In genomic region chr12:123142518-123142840, GRCh38 we compare ENCODE assay signal across 13 cellular contexts. TPM values are rescaled to one million over a fixed set of nuclear protein-coding genes. Genes with fewer than 3 reads are reported as not detected.
DNase-seq lines count a peak whose midpoint lies in the region; ATAC-seq and TF ChIP-seq lines count a peak whose summit lies in the region.
"Had no signal": no experiment of that assay in that cellular context is flagged by ENCODE, and none has a peak within 500 bp of the region (broad histone marks: within the 10 kb centered on the region; RNA-seq: fewer than 3 reads in every experiment).

No MANE protein-coding gene starts in this region.

- WGBS in heart left ventricle, 4 donors: 80 to 83% (median 82%) methylated on average over 5 of the region's 5 CpGs

- TF ChIP-seq CTCF in heart left ventricle (IDR thresholded peaks at IDR 0.05) (no peak), type B pancreatic cell (conservative IDR thresholded peaks at IDR 0.05) (no peak)

- H3K27me3 ChIP-seq in heart left ventricle: no peaks in the 10 kb centered on the region
- H3K27me3 ChIP-seq in muscle layer of duodenum (ENCODE audit: low read depth, low read length): no peaks in the 10 kb centered on the region

- peaks cover 7% of the 10 kb centered on the region for H3K27me3 Mint-ChIP-seq in type B pancreatic cell

- H3K4me3 Mint-ChIP-seq in type B pancreatic cell: no peak overlapping the region
- H3K4me3 Mint-ChIP-seq: activated T-cell treated with anti-CD3 and anti-CD28 coated beads, Interleukin-2, amount 50 U/mL, for 72 hours; endodermal cell; H9 had no signal

- ATAC-seq in heart left ventricle (no peak), Right ventricle myocardium superior (ENCODE audit: poor library complexity) (no peak), HG03135 (IDR thresholded peaks at IDR 0.05; ENCODE audit: unreplicated experiment) (no peak)
- ATAC-seq: activated T-cell treated with anti-CD3 and anti-CD28 coated beads, Interleukin-2, amount 50 U/mL, for 72 hours had no signal

- H3K36me3 ChIP-seq in heart left ventricle: peaks cover 0 to 1% (median 0%) of the 10 kb centered on the region in 9 donors
- H3K36me3 ChIP-seq in muscle layer of duodenum (ENCODE audit: control insufficient read depth in 1 of 2, insufficient read depth in 2 of 2, low read length in 2 of 2): no peaks in the 10 kb centered on the region

- no peaks in the 10 kb centered on the region for H3K9me3 ChIP-seq in heart left ventricle
- no peaks in the 10 kb centered on the region for H3K9me3 ChIP-seq in muscle layer of duodenum (ENCODE audit: control insufficient read depth in 1 of 2, low read length in 2 of 2)

- H3K27ac Mint-ChIP-seq in type B pancreatic cell: peak overlapping the region; percentile 6
- H3K27ac Mint-ChIP-seq: activated T-cell treated with anti-CD3 and anti-CD28 coated beads, Interleukin-2, amount 50 U/mL, for 72 hours; H9 had no signal

- H3K4me3 ChIP-seq in heart left ventricle: no peak overlapping the region
- H3K4me3 ChIP-seq in muscle layer of duodenum (ENCODE audit: low read depth in 1 of 2, low read length in 2 of 2): no peak overlapping the region

- H3K4me1 ChIP-seq in heart left ventricle: peaks cover 8 to 50% (median 42%) of the 10 kb centered on the region in 12 donors
- peaks cover 26 to 29% of the 10 kb centered on the region in 2 donors for H3K4me1 ChIP-seq in muscle layer of duodenum (ENCODE audit: control insufficient read depth in 1 of 2, insufficient read depth in 2 of 2, low read length in 2 of 2)

- TF ChIP-seq POLR2A in heart left ventricle (IDR thresholded peaks at IDR 0.05): no peak

- no peak for DNase-seq in heart left ventricle
- DNase-seq in Right ventricle myocardium superior: no peak
- no peak for DNase-seq in type B pancreatic cell (ENCODE audit: extremely low spot score, unreplicated experiment)
- no peak for DNase-seq in middle frontal gyrus (ENCODE audit: extremely low spot score, low spot score)
- DNase-seq in HuH-7 (ENCODE audit: low spot score): no peak
- DNase-seq: activated T-cell treated with anti-CD3 and anti-CD28 coated beads, Interleukin-2, amount 50 U/mL, for 72 hours; midbrain; NCI-H748 treated with DMSO at 0.1 percent for 48 hours had no signal

- H3K27ac ChIP-seq in heart left ventricle: peak overlapping the region in 10 of 12 donors; percentile 70 to 87 (median 80)
- peak overlapping the region; percentile 69 for H3K27ac ChIP-seq in cingulate gyrus (ENCODE audit: low read depth, low read length)
- H3K27ac ChIP-seq in muscle layer of duodenum (ENCODE audit: low read length): peak overlapping the region; percentile 78

- intact Hi-C loops in heart left ventricle (cut with DNase I) (loop anchor here in 7 of 10 donors (5.0 to 10.0 kb wide), 2 partner anchors 35 to 48 kb away; no protein-coding TSS in a partner anchor), Right ventricle myocardium superior (cut with DNase I) (loop anchor here (10.0 kb wide), 1 partner anchor 168 kb away; the partner anchor contains the start of gene OGFOD2)

- peaks cover 4% of the 10 kb centered on the region for H3K9me3 Mint-ChIP-seq in type B pancreatic cell
- H3K9me3 Mint-ChIP-seq: activated T-cell treated with anti-CD3 and anti-CD28 coated beads, Interleukin-2, amount 50 U/mL, for 72 hours; endodermal cell had no signal

- peaks cover 33% of the 10 kb centered on the region for H3K4me1 Mint-ChIP-seq in type B pancreatic cell (ENCODE audit: unreplicated experiment)

- peaks cover 3% of the 10 kb centered on the region for H3K36me3 Mint-ChIP-seq in type B pancreatic cell

RNA-seq across cellular contexts. Expression of gene PITPNM2, which starts 8.4 kb away (rescaled TPM):
- total RNA-seq in heart left ventricle (10 to 100 TPM; 13.2 to 28.5 (median 20.7) TPM), Right ventricle myocardium superior (17.0 TPM), type B pancreatic cell (ENCODE audit: low replicate concordance) (6.8 and 8.6 TPM in 2 replicates)
- polyA plus RNA-seq in heart left ventricle: 10 to 100 TPM; 12.0 to 13.0 TPM
